ENCODE assay signal across 8 cellular contexts in the genomic region with DNA sequence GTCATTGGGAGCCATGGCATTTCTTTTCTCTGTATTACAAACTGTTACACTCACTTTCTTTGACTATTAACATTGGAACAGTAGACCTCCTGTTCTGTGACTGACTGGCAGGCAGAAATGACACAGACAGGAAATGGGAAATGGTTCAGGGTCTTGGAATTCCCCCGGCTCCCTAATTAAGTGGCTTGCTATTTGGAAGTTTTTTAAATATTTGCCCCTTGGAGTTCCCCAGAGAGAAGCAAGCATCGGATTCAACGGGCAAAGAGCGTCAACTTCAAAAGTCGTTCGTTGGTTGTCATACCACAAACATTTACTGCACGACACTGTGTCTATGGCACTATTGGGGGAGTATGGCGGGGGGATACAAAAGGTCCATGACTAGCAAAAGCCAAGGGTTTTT. TPM values are rescaled to one million over a fixed set of nuclear protein-coding genes. Genes with fewer than 3 reads are reported as not detected.
DNase-seq lines count a peak whose midpoint lies in the region; ATAC-seq and TF ChIP-seq lines count a peak whose summit lies in the region.

No MANE protein-coding gene starts in this region.

- intact Hi-C loops in gastrocnemius medialis (cut with DNase I; ENCODE audit: low total_unique reads) = loop anchor here (2.0 kb wide), 3 partner anchors 57 to 235 kb away; partner anchors contain the start of genes TMEM123 and YAP1

- peaks cover 5% of the 10 kb centered on the region; the same call in 1 of the 2 replicates for H3K36me3 Mint-ChIP-seq in WTC11

- POLR2A ChIA-PET in HEK293 (lab: Yijun Ruan, JAX) (no interaction called here), WTC11 (lab: Charles Lee) (no interaction called here)

- no peak overlapping the region for H3K27ac ChIP-seq in HEK293 (ENCODE audit: extremely low read depth, low read depth, low read length)
- peak overlapping the region; percentile 93 to 100 (median 98) for H3K27ac ChIP-seq in gastrocnemius medialis

- CTCF ChIA-PET in HEK293 (lab: Yijun Ruan, JAX) (no interaction called here), WTC11 (lab: Charles Lee) (no interaction called here)

- H3K9me3 ChIP-seq in HEK293 (ENCODE audit: control insufficient read depth, insufficient read depth, low read depth, low read length) (no peaks in the 10 kb centered on the region), gastrocnemius medialis (no peaks in the 10 kb centered on the region)

- peak; percentile 52 for DNase-seq in ACHN
- DNase-seq in WTC11 (ENCODE audit: low spot score) = no peak
- peak; percentile 56 to 67 for DNase-seq in foreskin fibroblast
- no peak for DNase-seq in gastrocnemius medialis
- DNase-seq in central memory CD4-positive, alpha-beta T cell = no peak

- H3K27me3 ChIP-seq in gastrocnemius medialis = no peaks in the 10 kb centered on the region

- ATAC-seq in WTC11 = no peak
- ATAC-seq in gastrocnemius medialis = no peak
- ATAC-seq in HG02642 (IDR thresholded peaks at IDR 0.05; ENCODE audit: poor library complexity, unreplicated experiment) = no peak
- no peak for ATAC-seq in HG03039 (IDR thresholded peaks at IDR 0.05; ENCODE audit: unreplicated experiment)

- H3K4me1 Mint-ChIP-seq in WTC11 = peaks cover 19% of the 10 kb centered on the region

- H3K9me3 Mint-ChIP-seq in WTC11 = no peaks in the 10 kb centered on the region

- H3K27ac Mint-ChIP-seq in WTC11 = no peak overlapping the region; the same call in 1 of the 2 replicates

- H3K27me3 Mint-ChIP-seq in WTC11 (ENCODE audit: low read depth) = no peaks in the 10 kb centered on the region

- peak overlapping the region; percentile 97 for H3K4me3 Mint-ChIP-seq in WTC11

- in situ Hi-C loops in ACHN (cut with HindIII; ENCODE audit: low pct_ligation_motif_present, low pct_unique_long_range_greater_than_20kb, low sequenced_read_pairs) = no loop called here
- in situ Hi-C loops in gastrocnemius medialis (cut with MboI; ENCODE audit: low sequenced_read_pairs in 4 of 4) = loop anchor here (10.0 kb wide), 2 partner anchors 61 to 149 kb away; no protein-coding TSS in a partner anchor

- H3K4me3 ChIP-seq in HEK293 (ENCODE audit: low read depth, low read length) (peak overlapping the region; percentile 88), foreskin fibroblast (ENCODE audit: low read depth in 1 of 2, low read length in 2 of 2) (peak overlapping the region; percentile 74 to 89), gastrocnemius medialis (peak overlapping the region; percentile 61 to 99 (median 90))

- no peak for TF ChIP-seq CTCF in HEK293 (tag by site-specific recombination; IDR thresholded peaks at IDR 0.05)
- TF ChIP-seq CTCF in WTC11 (IDR thresholded peaks at IDR 0.05) = no peak
- no peak for TF ChIP-seq CTCF in foreskin fibroblast (IDR thresholded peaks at IDR 0.05; ENCODE audit: low read depth, low read length)
- TF ChIP-seq CTCF in gastrocnemius medialis (IDR thresholded peaks at IDR 0.05 in 4 of 5, conservative IDR thresholded peaks at IDR 0.05 in 1 of 5) = no peak

- peaks cover 0 to 16% of the 10 kb centered on the region in 2 experiments; a peak in 1 of 3 replicates for H3K36me3 ChIP-seq in HEK293 (ENCODE audit: control insufficient read depth in 2 of 2, insufficient read depth in 1 of 2, low read length in 2 of 2)
- peaks cover 0 to 14% of the 10 kb centered on the region in 2 donors for H3K36me3 ChIP-seq in gastrocnemius medialis

- no peaks in the 10 kb centered on the region for H3K4me1 ChIP-seq in HEK293 (ENCODE audit: control insufficient read depth, insufficient read depth, low read length)
- peaks cover 20 to 26% of the 10 kb centered on the region in 2 donors for H3K4me1 ChIP-seq in gastrocnemius medialis

- no peak for TF ChIP-seq POLR2A in gastrocnemius medialis (IDR thresholded peaks at IDR 0.05)

TF ChIP-seq in HEK293, 187 proteins besides CTCF, POLR2A, EP300 and RAD21:
- TF ChIP-seq ZNF184 (tag by site-specific recombination; IDR thresholded peaks at IDR 0.05) = no peak
- no peak for TF ChIP-seq ZNF292 (tag by site-specific recombination; IDR thresholded peaks at IDR 0.05; ENCODE audit: borderline replicate concordance, low read depth)
- no peak for TF ChIP-seq ZNF555 (tag by site-specific recombination; conservative IDR thresholded peaks at IDR 0.05)
- no peak for TF ChIP-seq ZNF148 (tag by site-specific recombination; IDR thresholded peaks at IDR 0.05; ENCODE audit: borderline replicate concordance)
- no peak for TF ChIP-seq MYNN (tag by site-specific recombination; IDR thresholded peaks at IDR 0.05; ENCODE audit: borderline replicate concordance)
- TF ChIP-seq ZNF501 (tag by site-specific recombination; IDR thresholded peaks at IDR 0.05) = no peak
- TF ChIP-seq ZNF623 (tag by site-specific recombination; IDR thresholded peaks at IDR 0.05) = no peak
- TF ChIP-seq ZNF394 (tag by site-specific recombination; IDR thresholded peaks at IDR 0.05; ENCODE audit: borderline replicate concordance) = no peak
- TF ChIP-seq PRDM1 (tag by site-specific recombination; IDR thresholded peaks at IDR 0.05) = no peak
- no peak for TF ChIP-seq ZNF37A (tag by site-specific recombination; IDR thresholded peaks at IDR 0.05)

TF ChIP-seq in WTC11, 78 proteins besides CTCF, POLR2A, EP300 and RAD21:
- TF ChIP-seq PRRX2 (CRISPR knock-in tag; IDR thresholded peaks at IDR 0.05) (no peak), MAX (CRISPR knock-in tag; IDR thresholded peaks at IDR 0.05) (no peak), ZNF263 (CRISPR knock-in tag; IDR thresholded peaks at IDR 0.05; ENCODE audit: low read depth) (no peak), NR3C1 (CRISPR knock-in tag; conservative IDR thresholded peaks at IDR 0.05; ENCODE audit: low read depth) (no peak), IRF2 (CRISPR knock-in tag; IDR thresholded peaks at IDR 0.05; ENCODE audit: borderline replicate concordance, low read depth) (no peak)
- TF ChIP-seq, protein P1, sequence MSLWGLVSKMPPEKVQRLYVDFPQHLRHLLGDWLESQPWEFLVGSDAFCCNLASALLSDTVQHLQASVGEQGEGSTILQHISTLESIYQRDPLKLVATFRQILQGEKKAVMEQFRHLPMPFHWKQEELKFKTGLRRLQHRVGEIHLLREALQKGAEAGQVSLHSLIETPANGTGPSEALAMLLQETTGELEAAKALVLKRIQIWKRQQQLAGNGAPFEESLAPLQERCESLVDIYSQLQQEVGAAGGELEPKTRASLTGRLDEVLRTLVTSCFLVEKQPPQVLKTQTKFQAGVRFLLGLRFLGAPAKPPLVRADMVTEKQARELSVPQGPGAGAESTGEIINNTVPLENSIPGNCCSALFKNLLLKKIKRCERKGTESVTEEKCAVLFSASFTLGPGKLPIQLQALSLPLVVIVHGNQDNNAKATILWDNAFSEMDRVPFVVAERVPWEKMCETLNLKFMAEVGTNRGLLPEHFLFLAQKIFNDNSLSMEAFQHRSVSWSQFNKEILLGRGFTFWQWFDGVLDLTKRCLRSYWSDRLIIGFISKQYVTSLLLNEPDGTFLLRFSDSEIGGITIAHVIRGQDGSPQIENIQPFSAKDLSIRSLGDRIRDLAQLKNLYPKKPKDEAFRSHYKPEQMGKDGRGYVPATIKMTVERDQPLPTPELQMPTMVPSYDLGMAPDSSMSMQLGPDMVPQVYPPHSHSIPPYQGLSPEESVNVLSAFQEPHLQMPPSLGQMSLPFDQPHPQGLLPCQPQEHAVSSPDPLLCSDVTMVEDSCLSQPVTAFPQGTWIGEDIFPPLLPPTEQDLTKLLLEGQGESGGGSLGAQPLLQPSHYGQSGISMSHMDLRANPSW (CRISPR knock-in tag; conservative IDR thresholded peaks at IDR 0.05; ENCODE audit: low read depth) = no peak

RNA-seq across cellular contexts. Expression of gene BIRC2, which starts 1.1 kb away (rescaled TPM):
- 22.3 to 24.3 TPM (median 23.3 TPM) in 3 replicates for total RNA-seq in WTC11 (2021)
- total RNA-seq in gastrocnemius medialis = 10 to 100 TPM; 30.7 to 60.3 (median 46.6) TPM

RNA-seq across cellular contexts. Expression of gene BIRC3, which starts 28.6 kb away (rescaled TPM):
- total RNA-seq in WTC11 (2021) (0.33 to 0.50 TPM (median 0.39 TPM) in 3 replicates), gastrocnemius medialis (1 to 10 TPM; 1.7 to 2.5 (median 2.0) TPM)

Comparison
In these comparisons a context has a peak if more than half of its experiments do, and no peak if none do; other contexts are left out.
1. DNase-seq: peak in ACHN (single experiment) and foreskin fibroblast (2 of 2); none in WTC11 (single experiment), gastrocnemius medialis (0 of 2) and central memory CD4-positive, alpha-beta T cell (single experiment).
2. Peak in every context shown above with its lines, with median percentiles within 50 percentile points of each other: H3K4me3 ChIP-seq.